8 cellular contexts compared by ENCODE assay signal in the genomic region with DNA sequence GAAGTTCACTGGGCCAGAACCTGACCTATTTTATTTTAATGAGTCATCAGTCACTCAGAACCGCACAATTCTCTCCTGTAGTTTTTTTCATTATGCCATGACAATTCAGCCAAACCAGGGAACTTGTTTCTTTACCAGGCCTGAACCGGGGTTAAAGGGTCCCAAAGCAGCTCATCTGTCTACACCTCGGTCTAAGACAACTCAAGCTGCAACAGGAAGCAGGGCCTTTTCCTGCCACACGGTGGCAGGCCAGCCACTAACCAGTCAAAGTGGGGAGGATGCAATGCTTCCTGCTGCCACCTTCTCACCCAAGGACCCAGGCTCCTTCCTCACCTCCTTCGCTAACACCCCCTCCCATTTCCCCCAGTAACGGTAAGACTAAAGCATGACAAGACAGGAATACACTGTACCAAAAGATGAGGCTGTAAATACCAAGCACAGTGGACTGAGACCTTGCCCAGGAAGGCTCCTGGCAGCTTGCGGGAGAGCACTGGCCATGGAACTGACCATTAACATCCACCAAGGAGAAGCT. TPM values are rescaled to one million over a fixed set of nuclear protein-coding genes. Genes with fewer than 3 reads are reported as not detected.
DNase-seq lines count a peak whose midpoint lies in the region; ATAC-seq and TF ChIP-seq lines count a peak whose summit lies in the region.

No MANE protein-coding gene starts in this region.

- H3K27ac ChIP-seq in KMS-11, result no peak overlapping the region
- no peak overlapping the region for H3K27ac ChIP-seq in WERI-Rb-1
- H3K27ac ChIP-seq in breast epithelium, result peak overlapping the region in 1 of 2 donors; percentile 23

- no peaks in the 10 kb centered on the region for H3K27me3 Mint-ChIP-seq in Caco-2 (ENCODE audit: insufficient read depth, unreplicated experiment)

- H3K9me3 Mint-ChIP-seq in Caco-2 (ENCODE audit: unreplicated experiment), result no peaks in the 10 kb centered on the region

- DNase-seq in Caco-2 (peak; percentile 51 to 53), WERI-Rb-1 (peak; percentile 71), breast epithelium (ENCODE audit: low spot score in 2 of 2) (peak in 1 of 2 donors; percentile 52), left lobe of liver (ENCODE audit: low spot score) (peak; percentile 60)
- peak; percentile 29 to 52 (median 49) for DNase-seq in stimulated activated CD4-positive, alpha-beta T cell treated with anti-CD3 and anti-CD28 coated beads, TNF-alpha, amount 100 ng/mL, for 48 hours (ENCODE audit: low read depth in 3 of 3)

- POLR2A ChIA-PET in Caco-2 (lab: Charles Lee), result no interaction called here

- H3K4me3 ChIP-seq in Caco-2 (ENCODE audit: low read depth, low read length), result no peak overlapping the region
- H3K4me3 ChIP-seq in KMS-11 (IDR thresholded peaks at IDR 0.05; ENCODE audit: insufficient read depth, low read depth, low read length), result no peak overlapping the region
- H3K4me3 ChIP-seq in WERI-Rb-1 (ENCODE audit: low read depth, low read length), result no peak overlapping the region
- H3K4me3 ChIP-seq in breast epithelium, result no peak overlapping the region

- CTCF ChIA-PET in Caco-2 (lab: Charles Lee), result interaction anchor here (0.6 to 2.2 kb wide), 5 partner anchors 20 to 548 kb away, joined by 3 to 22 read pairs (median 3); a partner anchor contains a TSS

- H3K27ac Mint-ChIP-seq in Caco-2 (ENCODE audit: unreplicated experiment), result no peak overlapping the region

- H3K4me1 ChIP-seq in Caco-2 (no peaks in the 10 kb centered on the region), KMS-11 (ENCODE audit: low read depth, poor library complexity, severe bottlenecking) (no peaks in the 10 kb centered on the region), breast epithelium (no peaks in the 10 kb centered on the region)

- intact Hi-C loops in Caco-2 (cut with micrococcal nuclease; ENCODE audit: unreplicated experiment), result loop anchor here (1.0 kb wide), 3 partner anchors 56 to 547 kb away; a partner anchor contains a TSS
- intact Hi-C loops in breast epithelium (cut with DNase I; ENCODE audit: low total_unique reads), result no loop called here

- H3K4me3 Mint-ChIP-seq in Caco-2 (ENCODE audit: unreplicated experiment), result no peak overlapping the region

- H3K9me3 ChIP-seq in Caco-2 (no peaks in the 10 kb centered on the region), WERI-Rb-1 (ENCODE audit: severe bottlenecking) (no peaks in the 10 kb centered on the region), breast epithelium (no peaks in the 10 kb centered on the region)

- H3K9ac ChIP-seq in KMS-11, result no peak overlapping the region

- H3K79me2 ChIP-seq in KMS-11 (ENCODE audit: insufficient read depth, low read depth), result no peaks in the 10 kb centered on the region

- H3K36me3 Mint-ChIP-seq in Caco-2 (ENCODE audit: insufficient read depth, unreplicated experiment), result no peaks in the 10 kb centered on the region

- H4K20me1 ChIP-seq in KMS-11 (ENCODE audit: insufficient read depth), result no peaks in the 10 kb centered on the region

- H2AFZ ChIP-seq in KMS-11 (ENCODE audit: low read depth), result no peak overlapping the region

- TF ChIP-seq POLR2A in breast epithelium (IDR thresholded peaks at IDR 0.05), result no peak

- H3K36me3 ChIP-seq in Caco-2 (ENCODE audit: control insufficient read depth, insufficient read depth, low read length) (no peaks in the 10 kb centered on the region), KMS-11 (ENCODE audit: insufficient read depth) (no peaks in the 10 kb centered on the region), WERI-Rb-1 (no peaks in the 10 kb centered on the region), breast epithelium (no peaks in the 10 kb centered on the region)

- BruUV-seq in Caco-2 (replicated peaks; lab: Mats Ljungman, UMichigan), result no TSS peak

- no peaks in the 10 kb centered on the region for H3K4me1 Mint-ChIP-seq in Caco-2 (ENCODE audit: low read depth, unreplicated experiment)

- TF ChIP-seq CTCF in Caco-2 (IDR thresholded peaks at IDR 0.05; ENCODE audit: insufficient read depth in 1 of 2, low read depth in 1 of 2, low read length in 1 of 2, severe bottlenecking in 1 of 2, unreplicated experiment in 1 of 2), result peak; percentile 67 to 68
- TF ChIP-seq CTCF in KMS-11 (conservative IDR thresholded peaks at IDR 0.05; ENCODE audit: low read depth, low read length), result peak; percentile 63; the same call in 1 of the 2 replicates
- TF ChIP-seq CTCF in WERI-Rb-1 (IDR thresholded peaks at IDR 0.05; ENCODE audit: low read depth, low read length), result peak; percentile 96
- TF ChIP-seq CTCF in breast epithelium (IDR thresholded peaks at IDR 0.05), result peak; percentile 62 to 89 (median 82)

- peak; percentile 85 for ATAC-seq in GM21367 (IDR thresholded peaks at IDR 0.05; ENCODE audit: unreplicated experiment)
- ATAC-seq in left lobe of liver, result peak; percentile 96
- ATAC-seq in HG02571 (IDR thresholded peaks at IDR 0.05; ENCODE audit: unreplicated experiment), result no peak

- H3K4me2 ChIP-seq in KMS-11, result no peak overlapping the region

- no peaks in the 10 kb centered on the region for H3K27me3 ChIP-seq in Caco-2 (replicated peaks; ENCODE audit: control insufficient read depth, insufficient read depth, low read length)
- no peaks in the 10 kb centered on the region for H3K27me3 ChIP-seq in KMS-11 (ENCODE audit: insufficient read depth, low read depth)
- H3K27me3 ChIP-seq in WERI-Rb-1 (ENCODE audit: insufficient read depth, low read depth, severe bottlenecking), result no peaks in the 10 kb centered on the region
- H3K27me3 ChIP-seq in breast epithelium, result no peaks in the 10 kb centered on the region

RNA-seq across cellular contexts. Expression of a gene that starts 56.7 kb away (rescaled TPM):
- total RNA-seq in Caco-2 (2022), result 3.2 and 3.9 TPM in 2 replicates
- 10 to 100 TPM; 15.1 to 39.4 (median 23.6) TPM for total RNA-seq in breast epithelium
- 2.4 TPM for total RNA-seq in left lobe of liver
